In genomic region chr5:90264930-90265857, GRCh38 we compare ENCODE assay signal across 8 cellular contexts.
DNase-seq lines count a peak whose midpoint lies in the region; ATAC-seq and TF ChIP-seq lines count a peak whose summit lies in the region.

No MANE protein-coding gene starts in this region.

- peak; percentile 67 for DNase-seq in A172 (ENCODE audit: low spot score)
- DNase-seq in NCI-H345 treated with DMSO at 0.1 percent for 48 hours (lab: John Stamatoyannopoulos, UW; ENCODE audit: unreplicated experiment), result peak; percentile 44
- DNase-seq in activated CD4-positive, alpha-beta T cell treated with anti-CD3 and anti-CD28 coated beads, Interleukin-2, amount 10 ng/mL, durations not matched to agents 7 days and 5 days, result peak; percentile 64
- peak; percentile 80 for DNase-seq in endodermal cell
- DNase-seq in midbrain (lab: John Stamatoyannopoulos, UW), result peak; percentile 78
- DNase-seq in stimulated activated CD8-positive, alpha-beta memory T cell treated with anti-CD3 and anti-CD28 coated beads, Interleukin-7, amount 100 ng/mL, for 48 hours (ENCODE audit: extremely low read depth in 1 of 2, low read depth in 1 of 2), result peak; percentile 1 to 11

- TF ChIP-seq CTCF in GM12875 (IDR thresholded peaks at IDR 0.05; ENCODE audit: borderline replicate concordance, insufficient read depth, low read depth, low read length) (peak; percentile 76), endodermal cell (conservative IDR thresholded peaks at IDR 0.05) (peak; percentile 98)

- H3K36me3 Mint-ChIP-seq in activated CD4-positive, alpha-beta T cell treated with anti-CD3 and anti-CD28 coated beads, Interleukin-2, amount 10 ng/mL, durations not matched to agents 7 days and 5 days (ENCODE audit: low read depth), result no peaks in the 10 kb centered on the region
- H3K36me3 Mint-ChIP-seq in endodermal cell (ENCODE audit: low read depth), result no peaks in the 10 kb centered on the region

- H3K4me1 ChIP-seq in endodermal cell (ENCODE audit: control insufficient read depth, insufficient read depth, low read length), result peaks cover 4% of the 10 kb centered on the region

- H3K4me1 Mint-ChIP-seq in activated CD4-positive, alpha-beta T cell treated with anti-CD3 and anti-CD28 coated beads, Interleukin-2, amount 10 ng/mL, durations not matched to agents 7 days and 5 days, result no peaks in the 10 kb centered on the region
- peaks cover 12% of the 10 kb centered on the region for H3K4me1 Mint-ChIP-seq in endodermal cell

- H3K27me3 Mint-ChIP-seq in activated CD4-positive, alpha-beta T cell treated with anti-CD3 and anti-CD28 coated beads, Interleukin-2, amount 10 ng/mL, durations not matched to agents 7 days and 5 days, result peaks cover 2% of the 10 kb centered on the region
- no peaks in the 10 kb centered on the region for H3K27me3 Mint-ChIP-seq in endodermal cell (ENCODE audit: insufficient read depth)

- CTCF ChIA-PET in activated CD4-positive, alpha-beta T cell treated with anti-CD3 and anti-CD28 coated beads, Interleukin-2, amount 10 ng/mL, durations not matched to agents 7 days and 5 days (lab: Charles Lee), result interaction anchor here (1.3 kb wide), 1 partner anchor 1536 kb away, joined by 7 read pairs; no protein-coding TSS in a partner anchor

- H3K9me3 ChIP-seq in endodermal cell (ENCODE audit: control insufficient read depth, low read length), result no peaks in the 10 kb centered on the region

- no peak overlapping the region for H3K4me3 Mint-ChIP-seq in activated CD4-positive, alpha-beta T cell treated with anti-CD3 and anti-CD28 coated beads, Interleukin-2, amount 10 ng/mL, durations not matched to agents 7 days and 5 days
- H3K4me3 Mint-ChIP-seq in endodermal cell, result no peak overlapping the region

- H3K27ac Mint-ChIP-seq in activated CD4-positive, alpha-beta T cell treated with anti-CD3 and anti-CD28 coated beads, Interleukin-2, amount 10 ng/mL, durations not matched to agents 7 days and 5 days, result no peak overlapping the region
- no peak overlapping the region for H3K27ac Mint-ChIP-seq in endodermal cell

- WGBS in endodermal cell (ENCODE audit: insufficient coverage in 1 of 2, insufficient read length in 1 of 2), 2 experiments, result 22 to 29% methylated on average over 4 to 9 of the region's 9 CpGs

- no peaks in the 10 kb centered on the region for H3K9me3 Mint-ChIP-seq in activated CD4-positive, alpha-beta T cell treated with anti-CD3 and anti-CD28 coated beads, Interleukin-2, amount 10 ng/mL, durations not matched to agents 7 days and 5 days
- no peaks in the 10 kb centered on the region for H3K9me3 Mint-ChIP-seq in endodermal cell

- no peaks in the 10 kb centered on the region for H3K36me3 ChIP-seq in endodermal cell (ENCODE audit: control insufficient read depth, insufficient read depth, low read length)

- H3K9ac ChIP-seq in endodermal cell (ENCODE audit: extremely low read depth, low read length, poor library complexity, severe bottlenecking), result no peak overlapping the region

- ATAC-seq in HG03108 (IDR thresholded peaks at IDR 0.05; ENCODE audit: unreplicated experiment), result peak; percentile 57

- H3K27ac ChIP-seq in endodermal cell (ENCODE audit: low read depth, low read length), result no peak overlapping the region

- H3K4me3 ChIP-seq in GM12875 (ENCODE audit: low read depth, low read length), result no peak overlapping the region
- H3K4me3 ChIP-seq in endodermal cell (ENCODE audit: low read length), result no peak overlapping the region

- POLR2A ChIA-PET in activated CD4-positive, alpha-beta T cell treated with anti-CD3 and anti-CD28 coated beads, Interleukin-2, amount 10 ng/mL, durations not matched to agents 7 days and 5 days (lab: Charles Lee), result no interaction called here

- H3K27me3 ChIP-seq in endodermal cell (ENCODE audit: control insufficient read depth, insufficient read depth, low read length, poor library complexity, severe bottlenecking), result no peaks in the 10 kb centered on the region

Comparison
In these comparisons a context has a peak if more than half of its experiments do, and no peak if none do; other contexts are left out.
1. DNase-seq: peak in every context shown above with its lines; median percentile 80 in endodermal cell; 78 in midbrain; 67 in A172; 64 in activated CD4-positive, alpha-beta T cell treated with anti-CD3 and anti-CD28 coated beads, Interleukin-2, amount 10 ng/mL, durations not matched to agents 7 days and 5 days; 44 in NCI-H345 treated with DMSO at 0.1 percent for 48 hours; 6 in stimulated activated CD8-positive, alpha-beta memory T cell treated with anti-CD3 and anti-CD28 coated beads, Interleukin-7, amount 100 ng/mL, for 48 hours.